ENCODE assay signal across 8 cellular contexts in the genomic region with DNA sequence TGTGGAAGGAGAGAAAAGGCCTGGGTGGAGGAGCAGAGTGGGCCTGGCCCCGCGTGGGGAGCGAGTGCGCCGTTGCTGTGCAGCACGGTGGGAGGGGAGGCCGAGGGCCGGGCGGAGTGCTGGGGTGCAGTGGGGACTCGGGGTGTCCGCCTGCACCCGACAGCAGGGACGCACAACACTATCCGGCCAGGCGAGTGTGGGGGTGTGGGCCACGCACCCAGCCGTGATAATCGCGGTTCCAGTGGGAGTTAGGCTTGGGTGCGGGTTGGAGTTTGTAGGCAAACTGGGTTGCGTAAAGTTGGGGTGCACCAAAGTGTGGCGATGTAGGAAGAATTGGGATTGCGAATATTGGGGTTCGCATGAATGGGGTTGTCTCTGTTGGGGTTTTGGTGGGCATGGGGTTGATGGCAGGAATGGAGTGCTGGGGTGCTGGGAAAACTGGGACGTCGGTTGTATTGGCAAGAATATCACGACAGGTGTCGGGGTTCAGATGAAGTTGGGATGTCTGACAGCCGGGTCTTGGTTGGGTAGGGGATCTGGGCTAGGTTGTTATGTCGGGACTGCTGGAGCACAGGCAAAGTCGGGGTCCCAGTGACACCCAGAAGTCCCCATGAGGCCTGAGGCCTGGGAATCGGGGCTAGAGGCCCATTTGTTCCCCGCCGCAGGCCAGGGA. TPM values are rescaled to one million over a fixed set of nuclear protein-coding genes. Genes with fewer than 3 reads are reported as not detected.
DNase-seq lines count a peak whose midpoint lies in the region; ATAC-seq and TF ChIP-seq lines count a peak whose summit lies in the region.

No MANE protein-coding gene starts in this region.

- no peaks in the 10 kb centered on the region for H3K27me3 ChIP-seq in body of pancreas

- peaks cover 16 to 28% of the 10 kb centered on the region in 2 donors for H3K36me3 Mint-ChIP-seq in activated T-cell treated with anti-CD3 and anti-CD28 coated beads, Interleukin-2, amount 50 U/mL, for 72 hours (ENCODE audit: insufficient read depth in 2 of 2)
- H3K36me3 Mint-ChIP-seq in type B pancreatic cell: peaks cover 12% of the 10 kb centered on the region

- TF ChIP-seq CTCF in body of pancreas (IDR thresholded peaks at IDR 0.05) (no peak), mucosa of descending colon (IDR thresholded peaks at IDR 0.05) (no peak), type B pancreatic cell (conservative IDR thresholded peaks at IDR 0.05) (no peak)

- no peaks in the 10 kb centered on the region for H3K27me3 Mint-ChIP-seq in activated T-cell treated with anti-CD3 and anti-CD28 coated beads, Interleukin-2, amount 50 U/mL, for 72 hours (ENCODE audit: low read depth)
- H3K27me3 Mint-ChIP-seq in type B pancreatic cell: peaks cover 3% of the 10 kb centered on the region

- H3K9me3 ChIP-seq in body of pancreas (no peaks in the 10 kb centered on the region), mucosa of descending colon (no peaks in the 10 kb centered on the region)

- peak overlapping the region; percentile 95 to 100 (median 98) for H3K27ac ChIP-seq in body of pancreas

- H3K36me3 ChIP-seq in body of pancreas (replicated peaks in 1 of 2; ENCODE audit: insufficient read depth in 1 of 2, low read depth in 2 of 2) (peaks cover 7 to 9% of the 10 kb centered on the region in 2 donors), mucosa of descending colon (ENCODE audit: low read depth) (peaks cover 11% of the 10 kb centered on the region)

- no peaks in the 10 kb centered on the region for H3K9me3 Mint-ChIP-seq in activated T-cell treated with anti-CD3 and anti-CD28 coated beads, Interleukin-2, amount 50 U/mL, for 72 hours
- H3K9me3 Mint-ChIP-seq in type B pancreatic cell: no peaks in the 10 kb centered on the region

- TF ChIP-seq POLR2A in body of pancreas (IDR thresholded peaks at IDR 0.05): no peak

- H3K4me1 Mint-ChIP-seq in activated T-cell treated with anti-CD3 and anti-CD28 coated beads, Interleukin-2, amount 50 U/mL, for 72 hours (ENCODE audit: low read depth): peaks cover 68% of the 10 kb centered on the region
- H3K4me1 Mint-ChIP-seq in type B pancreatic cell (ENCODE audit: unreplicated experiment): peaks cover 32% of the 10 kb centered on the region

- no peak overlapping the region for H3K27ac Mint-ChIP-seq in activated T-cell treated with anti-CD3 and anti-CD28 coated beads, Interleukin-2, amount 50 U/mL, for 72 hours
- peak overlapping the region; percentile 79 for H3K27ac Mint-ChIP-seq in type B pancreatic cell

- H3K4me3 Mint-ChIP-seq in activated T-cell treated with anti-CD3 and anti-CD28 coated beads, Interleukin-2, amount 50 U/mL, for 72 hours: peak overlapping the region; percentile 80 to 88
- H3K4me3 Mint-ChIP-seq in type B pancreatic cell: peak overlapping the region; percentile 84

- H3K4me3 ChIP-seq in body of pancreas (no peak overlapping the region), mucosa of descending colon (peak overlapping the region; percentile 86)

- intact Hi-C loops in body of pancreas (cut with DNase I): no loop called here
- intact Hi-C loops in mucosa of descending colon (cut with DNase I, micrococcal nuclease): no loop called here

- DNase-seq in activated T-cell treated with anti-CD3 and anti-CD28 coated beads, Interleukin-2, amount 50 U/mL, for 72 hours: no peak
- no peak for DNase-seq in activated T-cell treated with anti-CD3 and anti-CD28 coated beads, Interleukin-2, amount 50 U/mL, for 1 hour
- DNase-seq in body of pancreas (peak in 1 of 4 donors; percentile 14), mucosa of descending colon (peak in 1 of 3 donors; percentile 78), type B pancreatic cell (ENCODE audit: extremely low spot score, unreplicated experiment) (no peak), cortex of kidney (lab: John Stamatoyannopoulos, UW) (no peak), NOMO-1 treated with DMSO at 0.1 percent for 48 hours (lab: John Stamatoyannopoulos, UW; ENCODE audit: unreplicated experiment) (no peak)

- WGBS in body of pancreas, 2 donors: 44 to 45% methylated on average over 32 to 34 of the region's 34 CpGs

- H3K4me1 ChIP-seq in body of pancreas (peaks cover 81% of the 10 kb centered on the region), mucosa of descending colon (ENCODE audit: low read depth) (peaks cover 75% of the 10 kb centered on the region)

- ATAC-seq in activated T-cell treated with anti-CD3 and anti-CD28 coated beads, Interleukin-2, amount 50 U/mL, for 72 hours (replicated peaks in 1 of 2): no peak
- ATAC-seq in body of pancreas: no peak
- no peak for ATAC-seq in mucosa of descending colon
- no peak for ATAC-seq in HG03469 (IDR thresholded peaks at IDR 0.05; ENCODE audit: unreplicated experiment)

RNA-seq across cellular contexts. Expression of a gene that starts 0.6 kb away (rescaled TPM):
- total RNA-seq in activated T-cell treated with anti-CD3 and anti-CD28 coated beads, Interleukin-2, amount 50 U/mL, for 72 hours: 100 to 1,000 TPM; 400 to 456 TPM
- total RNA-seq in body of pancreas (100 to 1,000 TPM; 582 to 630 TPM), mucosa of descending colon (100 to 1,000 TPM; 281 to 507 (median 300) TPM), type B pancreatic cell (ENCODE audit: low replicate concordance) (316 and 421 TPM in 2 replicates)

RNA-seq across cellular contexts. Expression of a gene that starts 6.8 kb away (rescaled TPM):
- total RNA-seq in activated T-cell treated with anti-CD3 and anti-CD28 coated beads, Interleukin-2, amount 50 U/mL, for 72 hours: 10 to 100 TPM; 59.8 to 69.1 TPM
- total RNA-seq in body of pancreas: 10 to 100 TPM; 48.0 to 63.9 TPM
- 10 to 100 TPM; 34.2 to 40.1 (median 39.8) TPM for total RNA-seq in mucosa of descending colon
- 30.6 and 36.4 TPM in 2 replicates for total RNA-seq in type B pancreatic cell (ENCODE audit: low replicate concordance)

RNA-seq across cellular contexts. Expression of a gene that starts 17.1 kb away (rescaled TPM):
- not detected for total RNA-seq in activated T-cell treated with anti-CD3 and anti-CD28 coated beads, Interleukin-2, amount 50 U/mL, for 72 hours
- total RNA-seq in body of pancreas (not detected), mucosa of descending colon (10 to 100 TPM; 19.0 to 62.2 (median 61.7) TPM), type B pancreatic cell (ENCODE audit: low replicate concordance) (5.1 and 17.6 TPM in 2 replicates)

RNA-seq across cellular contexts. Expression of a gene that starts 20.1 kb away (rescaled TPM):
- 10 to 100 TPM; 72.3 to 75.4 TPM for total RNA-seq in activated T-cell treated with anti-CD3 and anti-CD28 coated beads, Interleukin-2, amount 50 U/mL, for 72 hours
- total RNA-seq in body of pancreas (10 to 100 TPM; 36.3 to 43.5 TPM), mucosa of descending colon (100 to 1,000 TPM; 136 to 251 (median 213) TPM), type B pancreatic cell (ENCODE audit: low replicate concordance) (122 and 127 TPM in 2 replicates)

RNA-seq across cellular contexts. Expression of a gene that starts 27.0 kb away (rescaled TPM):
- total RNA-seq in activated T-cell treated with anti-CD3 and anti-CD28 coated beads, Interleukin-2, amount 50 U/mL, for 72 hours: 100 to 1,000 TPM; 169 to 201 TPM
- total RNA-seq in body of pancreas (100 to 1,000 TPM; 156 to 157 TPM), mucosa of descending colon (100 to 1,000 TPM; 302 to 391 (median 378) TPM), type B pancreatic cell (ENCODE audit: low replicate concordance) (165 and 197 TPM in 2 replicates)
